Comparison of ENCODE assay signal across 8 cellular contexts in the genomic region with DNA sequence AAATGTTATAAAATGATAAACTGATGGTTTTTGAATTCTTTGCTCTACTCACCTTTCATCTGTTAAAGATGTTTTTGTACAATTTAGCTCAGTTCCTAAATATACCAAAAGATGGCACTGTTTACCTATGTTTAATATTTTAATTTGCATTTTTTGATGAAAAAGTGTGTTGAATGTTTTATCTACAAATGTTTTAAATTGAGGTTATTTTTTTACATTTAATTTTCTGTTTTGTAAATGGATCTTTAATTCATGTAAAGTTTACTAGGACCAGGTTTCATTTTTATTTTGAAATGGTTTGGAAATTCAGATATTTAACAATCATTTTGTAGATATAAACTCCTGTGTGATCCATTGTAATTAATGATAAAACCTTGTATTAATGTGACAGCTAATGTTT. TPM values are rescaled to one million over a fixed set of nuclear protein-coding genes. Genes with fewer than 3 reads are reported as not detected.
A peak's percentile ranks its signal among the peaks of the same experiment; 100 is the strongest.
DNase-seq lines count a peak whose midpoint lies in the region; ATAC-seq, FAIRE-seq and TF ChIP-seq lines count a peak whose summit lies in the region.

No MANE protein-coding gene starts in this region.

- no TSS peak for BruUV-seq in endothelial cell of umbilical vein (replicated peaks; lab: Mats Ljungman, UMichigan)

- ATAC-seq in heart right ventricle (no peak), left cardiac atrium (no peak), HG03442 (IDR thresholded peaks at IDR 0.05; ENCODE audit: unreplicated experiment) (no peak), HG02678 (IDR thresholded peaks at IDR 0.05; ENCODE audit: unreplicated experiment) (no peak)
- no peak for ATAC-seq in stimulated activated effector memory CD8-positive, alpha-beta T cell treated with anti-CD3 and anti-CD28 coated beads, Interleukin-12 subunit alpha, Interleukin-12 subunit beta, amount 100 ng/mL, for 72 hours

- dilution Hi-C loops in endothelial cell of umbilical vein (cut with MboI; ENCODE audit: extremely low pct_ligation_motif_present, low sequenced_read_pairs): no loop called here

- CTCF ChIA-PET in endothelial cell of umbilical vein (lab: Charles Lee): interaction anchor here (0.5 to 6.5 kb wide), 27 partner anchors 8 to 1986 kb away, joined by 3 to 222 read pairs (median 4); partner anchors contain the start of gene SOX4

- no peaks in the 10 kb centered on the region for H3K9me1 ChIP-seq in endothelial cell of umbilical vein (replicated peaks; ENCODE audit: control insufficient read depth, extremely low read depth, insufficient read depth, low read length)

- H3K27ac ChIP-seq in heart right ventricle (no peak overlapping the region), endothelial cell of umbilical vein (ENCODE audit: insufficient read depth, low read depth, low read length) (peak overlapping the region; percentile 32)

- H3K9me3 ChIP-seq in heart right ventricle: no peaks in the 10 kb centered on the region
- no peaks in the 10 kb centered on the region for H3K9me3 ChIP-seq in endothelial cell of umbilical vein (replicated peaks; ENCODE audit: control insufficient read depth, insufficient read depth, low read length)

- no peaks in the 10 kb centered on the region for H3K27me3 ChIP-seq in heart right ventricle
- H3K27me3 ChIP-seq in endothelial cell of umbilical vein (ENCODE audit: control insufficient read depth in 2 of 2, insufficient read depth in 2 of 2, low read length in 2 of 2): no peaks in the 10 kb centered on the region

- H3K4me3 Mint-ChIP-seq in stimulated activated effector memory CD8-positive, alpha-beta T cell treated with anti-CD3 and anti-CD28 coated beads, Interleukin-12 subunit alpha, Interleukin-12 subunit beta, amount 100 ng/mL, for 72 hours: no peak overlapping the region

- peak overlapping the region; percentile 42 for H3K4me2 ChIP-seq in endothelial cell of umbilical vein (ENCODE audit: insufficient read depth, low read length)

- TF ChIP-seq CTCF in heart right ventricle (IDR thresholded peaks at IDR 0.05): peak; percentile 14 to 80 (median 70)
- TF ChIP-seq CTCF in endothelial cell of umbilical vein (IDR thresholded peaks at IDR 0.05; ENCODE audit: extremely low read depth in 1 of 2, insufficient read depth in 1 of 2, low read depth in 1 of 2, low read length in 2 of 2): peak; percentile 16 to 33

- H3K4me1 ChIP-seq in heart right ventricle: peaks cover 0 to 8% (median 5%) of the 10 kb centered on the region in 9 donors
- H3K4me1 ChIP-seq in endothelial cell of umbilical vein (ENCODE audit: control insufficient read depth, extremely low read depth, insufficient read depth, low read length): peaks cover 12% of the 10 kb centered on the region

- H3K9me3 Mint-ChIP-seq in stimulated activated effector memory CD8-positive, alpha-beta T cell treated with anti-CD3 and anti-CD28 coated beads, Interleukin-12 subunit alpha, Interleukin-12 subunit beta, amount 100 ng/mL, for 72 hours: no peaks in the 10 kb centered on the region

- peak; percentile 44 for FAIRE-seq in endothelial cell of umbilical vein (lab: Jason Lieb, UNC)

- no peak for TF ChIP-seq POLR2A in endothelial cell of umbilical vein (IDR thresholded peaks at IDR 0.05; ENCODE audit: low read depth, low read length)

- intact Hi-C loops in heart right ventricle (cut with DNase I) (loop anchor here in 9 of 10 donors (2.0 to 5.0 kb wide), 3 partner anchors 1023 to 1028 kb away; partner anchors contain the start of gene SOX4 (in 1 of the 9)), left cardiac atrium (cut with DNase I) (loop anchor here (5.0 to 10.0 kb wide), 2 partner anchors 1021 to 1023 kb away; no protein-coding TSS in a partner anchor), endothelial cell of umbilical vein (cut with micrococcal nuclease) (loop anchor here (1.0 to 10.0 kb wide), 4 partner anchors 389 to 1025 kb away; no protein-coding TSS in a partner anchor)

- no peak overlapping the region for H3K27ac Mint-ChIP-seq in stimulated activated effector memory CD8-positive, alpha-beta T cell treated with anti-CD3 and anti-CD28 coated beads, Interleukin-12 subunit alpha, Interleukin-12 subunit beta, amount 100 ng/mL, for 72 hours

- H3K36me3 Mint-ChIP-seq in stimulated activated effector memory CD8-positive, alpha-beta T cell treated with anti-CD3 and anti-CD28 coated beads, Interleukin-12 subunit alpha, Interleukin-12 subunit beta, amount 100 ng/mL, for 72 hours: peaks cover 5% of the 10 kb centered on the region

- no peak for DNase-seq in heart right ventricle
- no peak for DNase-seq in left cardiac atrium
- peak; percentile 42 for DNase-seq in NCI-H345 (lab: John Stamatoyannopoulos, UW)
- peak; percentile 59 for DNase-seq in endothelial cell of umbilical vein (ENCODE audit: low read depth, low spot score)
- DNase-seq in renal cortical epithelial cell (ENCODE audit: low read depth): peak; percentile 33
- DNase-seq in stimulated activated effector memory CD8-positive, alpha-beta T cell treated with anti-CD3 and anti-CD28 coated beads, Interleukin-12 subunit alpha, Interleukin-12 subunit beta, amount 100 ng/mL, for 72 hours (ENCODE audit: low spot score in 2 of 2): no peak

- H2AFZ ChIP-seq in endothelial cell of umbilical vein (ENCODE audit: low read depth, low read length): no peak overlapping the region

- no peaks in the 10 kb centered on the region for H4K20me1 ChIP-seq in endothelial cell of umbilical vein (replicated peaks; ENCODE audit: control insufficient read depth, extremely low read depth, insufficient read depth, low read length)

- POLR2A ChIA-PET in endothelial cell of umbilical vein (lab: Charles Lee): interaction anchor here (0.7 to 2.7 kb wide), 2 partner anchors 1024 to 1030 kb away, joined by 3 to 18 read pairs; partner anchors contain the start of gene SOX4

- H3K4me3 ChIP-seq in heart right ventricle (no peak overlapping the region), endothelial cell of umbilical vein (replicated peaks in 1 of 3; ENCODE audit: insufficient read depth in 1 of 3, low read depth in 1 of 3, low read length in 3 of 3) (peak overlapping the region in 1 of 3 experiments; percentile 28)

- peak overlapping the region; percentile 51 for H3K9ac ChIP-seq in endothelial cell of umbilical vein (replicated peaks; ENCODE audit: extremely low read depth, insufficient read depth, low read length)

- peaks cover 3% of the 10 kb centered on the region for H3K79me2 ChIP-seq in endothelial cell of umbilical vein (ENCODE audit: control insufficient read depth, insufficient read depth, low read length)

- no peaks in the 10 kb centered on the region for H3K36me3 ChIP-seq in heart right ventricle
- no peaks in the 10 kb centered on the region for H3K36me3 ChIP-seq in endothelial cell of umbilical vein (ENCODE audit: control insufficient read depth in 2 of 2, extremely low read depth in 1 of 2, insufficient read depth in 2 of 2, low read length in 2 of 2)

- H3K4me1 Mint-ChIP-seq in stimulated activated effector memory CD8-positive, alpha-beta T cell treated with anti-CD3 and anti-CD28 coated beads, Interleukin-12 subunit alpha, Interleukin-12 subunit beta, amount 100 ng/mL, for 72 hours: peaks cover 13% of the 10 kb centered on the region

TF ChIP-seq in endothelial cell of umbilical vein, 7 proteins besides CTCF, POLR2A, EP300 and RAD21:
- TF ChIP-seq EZH2 (IDR thresholded peaks at IDR 0.05; ENCODE audit: borderline replicate concordance, low read depth, low read length, severe bottlenecking) (no peak), POLR2AphosphoS5 (IDR thresholded peaks at IDR 0.05; ENCODE audit: insufficient read depth, low read depth, low read length) (no peak), FOS (IDR thresholded peaks at IDR 0.05; ENCODE audit: borderline replicate concordance, insufficient read depth, low read length) (no peak)
- TF ChIP-seq, protein P1, sequence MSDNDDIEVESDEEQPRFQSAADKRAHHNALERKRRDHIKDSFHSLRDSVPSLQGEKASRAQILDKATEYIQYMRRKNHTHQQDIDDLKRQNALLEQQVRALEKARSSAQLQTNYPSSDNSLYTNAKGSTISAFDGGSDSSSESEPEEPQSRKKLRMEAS (IDR thresholded peaks at IDR 0.05; ENCODE audit: insufficient read depth, insufficient read length): no peak

RNA-seq across cellular contexts. Expression of gene CDKAL1, which starts 30.0 kb away (rescaled TPM):
- total RNA-seq in heart right ventricle: 10 to 100 TPM; 10.4 to 14.0 (median 11.1) TPM
- 1 to 10 TPM; 3.2 to 4.7 TPM for polyA plus RNA-seq in heart right ventricle
- total RNA-seq in left cardiac atrium: 10 to 100 TPM in 1 of 2 donors, 1 to 10 TPM in 1; 9.8 to 10.8 TPM
- 17.3 and 20.5 TPM in 2 replicates for total RNA-seq in endothelial cell of umbilical vein
- polyA plus RNA-seq in endothelial cell of umbilical vein: 6.1 TPM in 2 replicates
- polyA plus RNA-seq in endothelial cell of umbilical vein (2011; cell fraction: cytosol; rRNA removed): 5.9 and 6.1 TPM in 2 replicates
- polyA plus RNA-seq in endothelial cell of umbilical vein (2011; cell fraction: nucleus; rRNA removed): 8.7 and 12.0 TPM in 2 replicates
- polyA plus RNA-seq in endothelial cell of umbilical vein (2012): 6.6 and 8.6 TPM in 2 replicates
- polyA minus RNA-seq in endothelial cell of umbilical vein: 13.5 and 14.6 TPM in 2 replicates
- 8.9 TPM for polyA minus RNA-seq in endothelial cell of umbilical vein (2011; cell fraction: cytosol; rRNA and poly(A)+ RNA removed)
- 24.4 and 31.7 TPM in 2 replicates for polyA minus RNA-seq in endothelial cell of umbilical vein (2011; cell fraction: nucleus; rRNA and poly(A)+ RNA removed)
- total RNA-seq in renal cortical epithelial cell: 28.3 and 41.7 TPM in 2 replicates

Comparison
In these comparisons a context has a peak if more than half of its experiments do, and no peak if none do; other contexts are left out.
1. DNase-seq: peak in NCI-H345 (single experiment), endothelial cell of umbilical vein (single experiment) and renal cortical epithelial cell (single experiment); none in heart right ventricle (0 of 2), left cardiac atrium (single experiment) and stimulated activated effector memory CD8-positive, alpha-beta T cell treated with anti-CD3 and anti-CD28 coated beads, Interleukin-12 subunit alpha, Interleukin-12 subunit beta, amount 100 ng/mL, for 72 hours (0 of 2).